ENCODE assay signal across 19 cellular contexts in genomic region chr2:234594715-234595114, GRCh38.
DNase-seq lines count a peak whose midpoint lies in the region; ATAC-seq, FAIRE-seq and TF ChIP-seq lines count a peak whose summit lies in the region.
"Had no signal": no experiment of that assay in that cellular context is flagged by ENCODE, and none has a peak within 500 bp of the region (broad histone marks: within the 10 kb centered on the region; RNA-seq: fewer than 3 reads in every experiment).

No MANE protein-coding gene starts in this region.

- ATAC-seq in HepG2 (no peak), right lobe of liver (no peak)
- no peak for ATAC-seq in stimulated activated naive CD8-positive, alpha-beta T cell treated with anti-CD3 and anti-CD28 coated beads, Interleukin-15, amount 100 ng/mL, for 72 hours

- FAIRE-seq in HepG2 (lab: Jason Lieb, UNC) = no peak
- FAIRE-seq: D721Med, G401.6, GM12891, GM19239, H54 had no signal

- H2AFZ ChIP-seq in HepG2 (ENCODE audit: low read length) (no peak overlapping the region), neural progenitor cell (replicated peaks) (no peak overlapping the region)
- H2AFZ ChIP-seq: GM23248 had no signal

- no peak overlapping the region for H3K9ac ChIP-seq in HepG2 (ENCODE audit: insufficient read depth, low read depth, low read length)
- H3K9ac ChIP-seq in neural progenitor cell = no peak overlapping the region
- H3K9ac ChIP-seq: BLaER1 treated with 17β-estradiol and CSF1 and Interleukin-3, amounts not matched to agents 10 nM and 100 nM; GM23248 had no signal

- peaks cover 5% of the 10 kb centered on the region for H3K36me3 Mint-ChIP-seq in neural progenitor cell
- H3K36me3 Mint-ChIP-seq: CD4-positive, CD25-positive, alpha-beta regulatory T cell; CD8-positive, alpha-beta memory T cell had no signal

- intact Hi-C loops in HepG2 (cut with micrococcal nuclease; ENCODE audit: unreplicated experiment) (no loop called here), right lobe of liver (cut with DNase I) (no loop called here), esophagus muscularis mucosa (cut with DNase I) (no loop called here)

- H3K4me1 ChIP-seq in HepG2 (ENCODE audit: insufficient read depth, low read length) = no peaks in the 10 kb centered on the region
- no peaks in the 10 kb centered on the region for H3K4me1 ChIP-seq in right lobe of liver
- H3K4me1 ChIP-seq in esophagus muscularis mucosa = no peaks in the 10 kb centered on the region
- H3K4me1 ChIP-seq in neural progenitor cell = peaks cover 11% of the 10 kb centered on the region

- peaks cover 35% of the 10 kb centered on the region for H3K4me1 Mint-ChIP-seq in neural progenitor cell
- H3K4me1 Mint-ChIP-seq in stimulated activated naive CD8-positive, alpha-beta T cell treated with anti-CD3 and anti-CD28 coated beads, Interleukin-15, amount 100 ng/mL, for 72 hours = no peaks in the 10 kb centered on the region
- H3K4me1 Mint-ChIP-seq: B cell; CD4-positive, CD25-positive, alpha-beta regulatory T cell; CD8-positive, alpha-beta memory T cell had no signal

- no peak for TF ChIP-seq RAD21 in HepG2 (CRISPR knock-in tag; IDR thresholded peaks at IDR 0.05)

- POLR2A ChIA-PET in HepG2 (lab: Yijun Ruan, JAX) = no interaction called here

- DNase-seq in HepG2 (ENCODE audit: low spot score) = no peak
- no peak for DNase-seq in right lobe of liver
- peak; percentile 29 for DNase-seq in esophagus muscularis mucosa (ENCODE audit: extremely low spot score)
- DNase-seq in neural progenitor cell (ENCODE audit: low spot score) = no peak
- no peak for DNase-seq in KBM-7
- no peak for DNase-seq in stimulated activated naive CD8-positive, alpha-beta T cell treated with anti-CD3 and anti-CD28 coated beads, Interleukin-15, amount 100 ng/mL, for 72 hours
- DNase-seq in WERI-Rb-1 = no peak
- DNase-seq: 8988T; CD4-positive, CD25-positive, alpha-beta regulatory T cell; CD8-positive, alpha-beta memory T cell; COR-L47; GM23248 had no signal

- H3K27me3 ChIP-seq in HepG2 (ENCODE audit: control insufficient read depth in 1 of 2, insufficient read depth in 2 of 2, low read length in 2 of 2) = peaks cover 6 to 60% of the 10 kb centered on the region in 2 experiments; a peak in 4 of 5 replicates
- no peaks in the 10 kb centered on the region for H3K27me3 ChIP-seq in right lobe of liver
- H3K27me3 ChIP-seq in esophagus muscularis mucosa = no peaks in the 10 kb centered on the region
- no peaks in the 10 kb centered on the region for H3K27me3 ChIP-seq in neural progenitor cell
- no peaks in the 10 kb centered on the region for H3K27me3 ChIP-seq in WERI-Rb-1 (ENCODE audit: insufficient read depth, low read depth, severe bottlenecking)
- H3K27me3 ChIP-seq: BLaER1 treated with 17β-estradiol and CSF1 and Interleukin-3, amounts not matched to agents 10 nM and 100 nM had no signal

- TF ChIP-seq POLR2A in HepG2 (IDR thresholded peaks at IDR 0.05; ENCODE audit: insufficient read depth in 1 of 2, low read depth in 2 of 2, low read length in 2 of 2) (no peak), right lobe of liver (IDR thresholded peaks at IDR 0.05) (no peak), esophagus muscularis mucosa (IDR thresholded peaks at IDR 0.05; ENCODE audit: low read depth) (no peak)

- 54% methylated on average over 5 of the region's 5 CpGs for WGBS in HepG2 (ENCODE audit: low lambda C conversion rate)
- WGBS in right lobe of liver (ENCODE audit: insufficient coverage, low coverage, low lambda C conversion rate, missing lambda C conversion rate) = 88% methylated on average over 5 of the region's 5 CpGs
- 92% methylated on average over 5 of the region's 5 CpGs for WGBS in esophagus muscularis mucosa

- H3K4me3 Mint-ChIP-seq in neural progenitor cell = peak overlapping the region; percentile 46
- no peak overlapping the region for H3K4me3 Mint-ChIP-seq in stimulated activated naive CD8-positive, alpha-beta T cell treated with anti-CD3 and anti-CD28 coated beads, Interleukin-15, amount 100 ng/mL, for 72 hours
- H3K4me3 Mint-ChIP-seq: B cell; CD4-positive, CD25-positive, alpha-beta regulatory T cell; CD8-positive, alpha-beta memory T cell had no signal

- no peak for TF ChIP-seq EP300 in HepG2 (IDR thresholded peaks at IDR 0.05; ENCODE audit: low read depth in 2 of 2, low read length in 2 of 2)
- no peak for TF ChIP-seq EP300 in HepG2 (CRISPR knock-in tag; IDR thresholded peaks at IDR 0.05; ENCODE audit: borderline replicate concordance)
- no peak for TF ChIP-seq EP300 in esophagus muscularis mucosa (IDR thresholded peaks at IDR 0.05)

- H3K27me3 Mint-ChIP-seq in neural progenitor cell (ENCODE audit: insufficient read depth, low read depth) = peaks cover 14% of the 10 kb centered on the region
- H3K27me3 Mint-ChIP-seq in stimulated activated naive CD8-positive, alpha-beta T cell treated with anti-CD3 and anti-CD28 coated beads, Interleukin-15, amount 100 ng/mL, for 72 hours = peaks cover 7% of the 10 kb centered on the region

- H3K79me2 ChIP-seq in HepG2 (ENCODE audit: insufficient read depth, low read length) (no peaks in the 10 kb centered on the region), neural progenitor cell (ENCODE audit: low read depth) (no peaks in the 10 kb centered on the region)

- peaks cover 16% of the 10 kb centered on the region for H3K9me3 Mint-ChIP-seq in neural progenitor cell
- no peaks in the 10 kb centered on the region for H3K9me3 Mint-ChIP-seq in stimulated activated naive CD8-positive, alpha-beta T cell treated with anti-CD3 and anti-CD28 coated beads, Interleukin-15, amount 100 ng/mL, for 72 hours
- H3K9me3 Mint-ChIP-seq: CD4-positive, CD25-positive, alpha-beta regulatory T cell; CD8-positive, alpha-beta memory T cell had no signal

- CTCF ChIA-PET in HepG2 (lab: Yijun Ruan, JAX; ENCODE audit: low intra/inter-chr PET ratio, low total read pairs) = no interaction called here

- H3K27ac ChIP-seq in HepG2 (ENCODE audit: extremely low read length, insufficient read depth, low read length) = no peak overlapping the region
- H3K27ac ChIP-seq in right lobe of liver = no peak overlapping the region
- H3K27ac ChIP-seq in esophagus muscularis mucosa (replicated peaks in 1 of 4) = no peak overlapping the region
- no peak overlapping the region for H3K27ac ChIP-seq in neural progenitor cell
- H3K27ac ChIP-seq in WERI-Rb-1 = no peak overlapping the region
- H3K27ac ChIP-seq: BLaER1 treated with 17β-estradiol and CSF1 and Interleukin-3, amounts not matched to agents 10 nM and 100 nM; GM23248 had no signal

- no peak for TF ChIP-seq CTCF in HepG2 (CRISPR knock-in tag; IDR thresholded peaks at IDR 0.05)
- no peak for TF ChIP-seq CTCF in right lobe of liver (IDR thresholded peaks at IDR 0.05)
- TF ChIP-seq CTCF in esophagus muscularis mucosa (IDR thresholded peaks at IDR 0.05) = no peak
- no peak for TF ChIP-seq CTCF in neural progenitor cell (IDR thresholded peaks at IDR 0.05)
- TF ChIP-seq CTCF in WERI-Rb-1 (IDR thresholded peaks at IDR 0.05; ENCODE audit: low read depth, low read length) = no peak

- H3K4me2 ChIP-seq in HepG2 (ENCODE audit: low read depth, low read length) (no peak overlapping the region), neural progenitor cell (no peak overlapping the region)
- H3K4me2 ChIP-seq: BLaER1 treated with 17β-estradiol and CSF1 and Interleukin-3, amounts not matched to agents 10 nM and 100 nM had no signal

- H3K4me3 ChIP-seq in HepG2 (replicated peaks in 1 of 3; ENCODE audit: insufficient read depth in 1 of 3, low read depth in 2 of 3, low read length in 3 of 3) = no peak overlapping the region
- no peak overlapping the region for H3K4me3 ChIP-seq in right lobe of liver
- H3K4me3 ChIP-seq in esophagus muscularis mucosa = no peak overlapping the region
- no peak overlapping the region for H3K4me3 ChIP-seq in neural progenitor cell
- no peak overlapping the region for H3K4me3 ChIP-seq in WERI-Rb-1 (ENCODE audit: low read depth, low read length)
- H3K4me3 ChIP-seq: BLaER1 treated with 17β-estradiol and CSF1 and Interleukin-3, amounts not matched to agents 10 nM and 100 nM; GM23248 had no signal

- in situ Hi-C loops in HepG2 (cut with HindIII; ENCODE audit: extremely low pct_ligation_motif_present, low pct_unique_long_range_greater_than_20kb) = no loop called here
- in situ Hi-C loops in KBM-7 (cut with MboI; ENCODE audit: low pct_unique_long_range_greater_than_20kb, low sequenced_read_pairs) = no loop called here

- no TSS peak for BruUV-seq in HepG2 (replicated peaks; lab: Mats Ljungman, UMichigan)

- H3K27ac Mint-ChIP-seq in neural progenitor cell = peak overlapping the region; percentile 100
- no peak overlapping the region for H3K27ac Mint-ChIP-seq in stimulated activated naive CD8-positive, alpha-beta T cell treated with anti-CD3 and anti-CD28 coated beads, Interleukin-15, amount 100 ng/mL, for 72 hours
- H3K27ac Mint-ChIP-seq: B cell; CD4-positive, CD25-positive, alpha-beta regulatory T cell; CD8-positive, alpha-beta memory T cell had no signal

- H3K9me3 ChIP-seq in HepG2 (ENCODE audit: low read length) = no peaks in the 10 kb centered on the region
- H3K9me3 ChIP-seq in right lobe of liver = no peaks in the 10 kb centered on the region
- H3K9me3 ChIP-seq in esophagus muscularis mucosa = no peaks in the 10 kb centered on the region
- no peaks in the 10 kb centered on the region for H3K9me3 ChIP-seq in neural progenitor cell (ENCODE audit: low read depth)
- no peaks in the 10 kb centered on the region for H3K9me3 ChIP-seq in WERI-Rb-1 (ENCODE audit: severe bottlenecking)
- H3K9me3 ChIP-seq: BLaER1 treated with 17β-estradiol and CSF1 and Interleukin-3, amounts not matched to agents 10 nM and 100 nM had no signal

- peaks cover 18% of the 10 kb centered on the region for H3F3A ChIP-seq in neural progenitor cell (ENCODE audit: low read depth)

- H4K20me1 ChIP-seq in HepG2 (ENCODE audit: insufficient read depth, low read length) = no peaks in the 10 kb centered on the region
- H4K20me1 ChIP-seq in neural progenitor cell (ENCODE audit: low read depth) = no peaks in the 10 kb centered on the region
- H4K20me1 ChIP-seq: BLaER1 treated with 17β-estradiol and CSF1 and Interleukin-3, amounts not matched to agents 10 nM and 100 nM had no signal

- no peaks in the 10 kb centered on the region for H3K36me3 ChIP-seq in HepG2 (replicated peaks in 1 of 2; ENCODE audit: control insufficient read depth in 1 of 2, insufficient read depth in 2 of 2, low read length in 2 of 2)
- no peaks in the 10 kb centered on the region for H3K36me3 ChIP-seq in right lobe of liver
- no peaks in the 10 kb centered on the region for H3K36me3 ChIP-seq in esophagus muscularis mucosa
- no peaks in the 10 kb centered on the region for H3K36me3 ChIP-seq in neural progenitor cell
- no peaks in the 10 kb centered on the region for H3K36me3 ChIP-seq in WERI-Rb-1
- H3K36me3 ChIP-seq: BLaER1 treated with 17β-estradiol and CSF1 and Interleukin-3, amounts not matched to agents 10 nM and 100 nM had no signal

TF ChIP-seq in HepG2, 621 proteins besides CTCF, POLR2A, EP300 and RAD21:
- TF ChIP-seq ZNF570 (CRISPR knock-in tag; IDR thresholded peaks at IDR 0.05; ENCODE audit: borderline replicate concordance) (no peak), NFE2L2 (IDR thresholded peaks at IDR 0.05; ENCODE audit: low read length) (no peak), FOXM1 (CRISPR knock-in tag; IDR thresholded peaks at IDR 0.05) (no peak), MAFF (IDR thresholded peaks at IDR 0.05; ENCODE audit: low read depth, low read length) (0 out of 2 replicates have a peak, but pooled peaks have one; percentile 31), MAFK (conservative IDR thresholded peaks at IDR 0.05 in 1 of 2, IDR thresholded peaks at IDR 0.05 in 1 of 2; ENCODE audit: low read length in 2 of 2) (peak; percentile 30 to 61; a peak in 2 of 4 replicates)
TF ChIP-seq in HepG2: peak in this region for 2.
